In the genomic region with DNA sequence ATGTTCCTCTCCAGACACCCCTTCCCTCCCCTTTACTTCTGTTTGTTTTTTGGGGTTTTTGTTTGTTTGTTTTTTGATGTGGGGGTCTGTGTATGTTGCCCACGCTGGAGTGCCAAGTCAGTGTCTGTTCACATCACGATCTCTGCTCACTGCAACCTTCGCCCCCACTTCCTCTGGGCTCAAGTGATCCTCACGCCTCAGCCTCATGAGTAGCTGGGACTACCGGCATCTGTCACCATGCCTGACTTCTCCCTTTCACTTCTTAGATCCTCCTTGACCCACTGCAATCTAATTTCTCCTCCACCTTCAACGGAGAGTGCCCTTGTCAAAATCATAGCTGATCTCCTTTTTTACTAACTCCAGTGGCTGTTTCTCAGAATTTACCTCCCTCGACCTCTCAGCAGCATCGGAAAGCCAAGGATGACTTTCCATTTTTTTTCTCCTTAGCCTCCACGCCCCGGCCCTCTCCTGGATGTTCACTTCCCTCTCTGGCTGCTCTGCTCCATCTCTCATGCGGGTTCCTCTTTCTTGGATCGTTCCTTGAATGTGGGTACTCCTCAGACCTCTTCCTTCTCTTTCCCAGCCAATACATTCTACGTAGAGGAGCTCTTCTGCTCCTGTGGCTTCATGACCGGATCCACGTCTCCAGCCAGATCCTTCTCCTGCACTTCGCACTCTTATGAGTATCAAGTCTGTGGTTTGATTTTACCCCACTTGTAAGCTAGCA, we compare ENCODE assay signal across 28 cellular contexts.
A peak's percentile ranks its signal among the peaks of the same experiment; 100 is the strongest.
DNase-seq lines count a peak whose midpoint lies in the region; ATAC-seq and TF ChIP-seq lines count a peak whose summit lies in the region.
"Had no signal": no experiment of that assay in that cellular context is flagged by ENCODE, and none has a peak within 500 bp of the region (broad histone marks: within the 10 kb centered on the region; RNA-seq: fewer than 3 reads in every experiment).

No MANE protein-coding gene starts in this region.

- H3K27me3 ChIP-seq in gastroesophageal sphincter: no peaks in the 10 kb centered on the region
- H3K27me3 ChIP-seq: BLaER1, vagina had no signal

- intact Hi-C loops in CD14-positive monocyte (cut with micrococcal nuclease) (loop anchor here (10.0 kb wide), 2 partner anchors 79 to 189 kb away; a partner anchor contains a TSS), mucosa of descending colon (cut with DNase I, micrococcal nuclease) (no loop called here)

- CTCF ChIA-PET in activated CD8-positive, alpha-beta memory T cell treated with anti-CD3 and anti-CD28 coated beads, Interleukin-2, amount 10 ng/mL, durations not matched to agents 7 days and 5 days (lab: Charles Lee): interaction anchor here (2.7 kb wide), 1 partner anchor 11 kb away, joined by 9 read pairs; no protein-coding TSS in a partner anchor

- no peaks in the 10 kb centered on the region for H3K9me3 Mint-ChIP-seq in CD14-positive monocyte
- H3K9me3 Mint-ChIP-seq in activated CD8-positive, alpha-beta memory T cell treated with anti-CD3 and anti-CD28 coated beads, Interleukin-2, amount 10 ng/mL, durations not matched to agents 7 days and 5 days (ENCODE audit: low read depth): no peaks in the 10 kb centered on the region
- H3K9me3 Mint-ChIP-seq: activated CD4-positive, alpha-beta memory T cell treated with anti-CD3 and anti-CD28 coated beads for 36 hours; activated naive CD8-positive, alpha-beta T cell treated with anti-CD3 and anti-CD28 coated beads, Interleukin-2, amount 50 U/mL, for 24 hours; stimulated activated memory B cell treated with anti-CD40 and anti-IgM and Interleukin-4, amounts not matched to agents 10 μg/mL and 1 μg/mL and 100 μg/mL, for 72 hours had no signal

- no peak for TF ChIP-seq POLR2A in gastroesophageal sphincter (IDR thresholded peaks at IDR 0.05)

- H3K4me1 Mint-ChIP-seq in CD14-positive monocyte: peaks cover 73% of the 10 kb centered on the region
- peaks cover 15% of the 10 kb centered on the region for H3K4me1 Mint-ChIP-seq in activated CD8-positive, alpha-beta memory T cell treated with anti-CD3 and anti-CD28 coated beads, Interleukin-2, amount 10 ng/mL, durations not matched to agents 7 days and 5 days

- no peaks in the 10 kb centered on the region for H3K27me3 Mint-ChIP-seq in CD14-positive monocyte (ENCODE audit: low read depth in 3 of 3)
- peaks cover 5% of the 10 kb centered on the region for H3K27me3 Mint-ChIP-seq in activated CD8-positive, alpha-beta memory T cell treated with anti-CD3 and anti-CD28 coated beads, Interleukin-2, amount 10 ng/mL, durations not matched to agents 7 days and 5 days

- no peaks in the 10 kb centered on the region for H3K9me3 ChIP-seq in mucosa of descending colon
- no peaks in the 10 kb centered on the region for H3K9me3 ChIP-seq in gastroesophageal sphincter
- H3K9me3 ChIP-seq: A549, BLaER1, HAP-1, vagina had no signal

- no peak for TF ChIP-seq EP300 in gastroesophageal sphincter (IDR thresholded peaks at IDR 0.05)

- ATAC-seq in mucosa of descending colon: peak; percentile 39
- ATAC-seq in GM18511 (IDR thresholded peaks at IDR 0.05; ENCODE audit: unreplicated experiment): no peak
- ATAC-seq in gastroesophageal sphincter: no peak
- ATAC-seq in activated CD8-positive, alpha-beta memory T cell treated with anti-CD3 and anti-CD28 coated beads, Interleukin-2, amount 10 ng/mL, durations not matched to agents 7 days and 5 days: no peak
- ATAC-seq: activated naive CD8-positive, alpha-beta T cell treated with anti-CD3 and anti-CD28 coated beads, Interleukin-2, amount 50 U/mL, for 24 hours; GM12878; stimulated activated memory B cell treated with anti-CD40 and anti-IgM and Interleukin-4, amounts not matched to agents 10 μg/mL and 1 μg/mL and 100 μg/mL, for 72 hours had no signal

- no peak overlapping the region for H3K27ac ChIP-seq in gastroesophageal sphincter
- H3K27ac ChIP-seq: A549, BLaER1, vagina had no signal

- no peaks in the 10 kb centered on the region for H3K4me1 ChIP-seq in mucosa of descending colon (ENCODE audit: low read depth)
- H3K4me1 ChIP-seq in gastroesophageal sphincter: no peaks in the 10 kb centered on the region
- H3K4me1 ChIP-seq: A549, BLaER1, HAP-1, vagina had no signal

- WGBS in gastroesophageal sphincter (ENCODE audit: low coverage in 1 of 2), 2 donors: 88% methylated on average over 10 to 16 of the region's 16 CpGs

- H3K4me3 Mint-ChIP-seq in CD14-positive monocyte: peak overlapping the region; percentile 87 to 89
- no peak overlapping the region for H3K4me3 Mint-ChIP-seq in activated CD8-positive, alpha-beta memory T cell treated with anti-CD3 and anti-CD28 coated beads, Interleukin-2, amount 10 ng/mL, durations not matched to agents 7 days and 5 days
- H3K4me3 Mint-ChIP-seq: activated CD4-positive, alpha-beta memory T cell treated with anti-CD3 and anti-CD28 coated beads for 36 hours; activated naive CD8-positive, alpha-beta T cell treated with anti-CD3 and anti-CD28 coated beads, Interleukin-2, amount 50 U/mL, for 24 hours; stimulated activated memory B cell treated with anti-CD40 and anti-IgM and Interleukin-4, amounts not matched to agents 10 μg/mL and 1 μg/mL and 100 μg/mL, for 72 hours had no signal

- TF ChIP-seq CTCF in CD14-positive monocyte (IDR thresholded peaks at IDR 0.05): no peak
- no peak for TF ChIP-seq CTCF in mucosa of descending colon (IDR thresholded peaks at IDR 0.05)
- no peak for TF ChIP-seq CTCF in gastroesophageal sphincter (IDR thresholded peaks at IDR 0.05)

- peak overlapping the region; percentile 90 to 97 (median 97) for H3K27ac Mint-ChIP-seq in CD14-positive monocyte
- no peak overlapping the region for H3K27ac Mint-ChIP-seq in activated CD8-positive, alpha-beta memory T cell treated with anti-CD3 and anti-CD28 coated beads, Interleukin-2, amount 10 ng/mL, durations not matched to agents 7 days and 5 days
- H3K27ac Mint-ChIP-seq: activated CD4-positive, alpha-beta memory T cell treated with anti-CD3 and anti-CD28 coated beads for 36 hours; activated naive CD8-positive, alpha-beta T cell treated with anti-CD3 and anti-CD28 coated beads, Interleukin-2, amount 50 U/mL, for 24 hours; stimulated activated memory B cell treated with anti-CD40 and anti-IgM and Interleukin-4, amounts not matched to agents 10 μg/mL and 1 μg/mL and 100 μg/mL, for 72 hours had no signal

- H3K36me3 Mint-ChIP-seq in CD14-positive monocyte: peaks cover 0 to 6% of the 10 kb centered on the region in 2 donors
- H3K36me3 Mint-ChIP-seq in activated CD8-positive, alpha-beta memory T cell treated with anti-CD3 and anti-CD28 coated beads, Interleukin-2, amount 10 ng/mL, durations not matched to agents 7 days and 5 days: no peaks in the 10 kb centered on the region
- H3K36me3 Mint-ChIP-seq: activated CD4-positive, alpha-beta memory T cell treated with anti-CD3 and anti-CD28 coated beads for 36 hours; stimulated activated memory B cell treated with anti-CD40 and anti-IgM and Interleukin-4, amounts not matched to agents 10 μg/mL and 1 μg/mL and 100 μg/mL, for 72 hours had no signal

- H3K36me3 ChIP-seq in mucosa of descending colon (ENCODE audit: low read depth) (no peaks in the 10 kb centered on the region), gastroesophageal sphincter (peaks cover 0 to 9% of the 10 kb centered on the region in 2 donors)
- H3K36me3 ChIP-seq: BLaER1, HAP-1, vagina had no signal

- no peak overlapping the region for H3K4me3 ChIP-seq in mucosa of descending colon
- H3K4me3 ChIP-seq in gastroesophageal sphincter: no peak overlapping the region
- H3K4me3 ChIP-seq: A549, BLaER1, GM12878, HAP-1, vagina had no signal

- peak; percentile 68 for DNase-seq in CD14-positive monocyte (ENCODE audit: low spot score)
- DNase-seq in MV-4-11 (lab: John Stamatoyannopoulos, UW): peak; percentile 82
- peak; percentile 35 for DNase-seq in UCSD-AML1 (lab: John Stamatoyannopoulos, UW; ENCODE audit: unreplicated experiment)
- no peak for DNase-seq in mucosa of descending colon
- no peak for DNase-seq in NCI-H1417 treated with DMSO at 0.1 percent for 48 hours (lab: John Stamatoyannopoulos, UW)
- no peak for DNase-seq in activated CD8-positive, alpha-beta memory T cell treated with anti-CD3 and anti-CD28 coated beads, Interleukin-2, amount 10 ng/mL, durations not matched to agents 7 days and 5 days
- DNase-seq: activated CD4-positive, alpha-beta memory T cell treated with anti-CD3 and anti-CD28 coated beads for 36 hours; activated CD4-positive, CD25-positive, alpha-beta regulatory T cell; activated effector memory CD4-positive, alpha-beta T cell treated with Interleukin-2 at 50 U/mL for 16 hours; activated naive CD8-positive, alpha-beta T cell treated with anti-CD3 and anti-CD28 coated beads, Interleukin-2, amount 50 U/mL, for 24 hours; activated T-cell treated with anti-CD3 and anti-CD28 coated beads for 4 hours; Calu3; kidney glomerular epithelial cell; mammary epithelial cell; NCI-H1436; NCI-H524 treated with DMSO at 0.1 percent for 48 hours; NK-92 treated with Interleukin-12 subunit alpha and Interleukin-12 subunit beta, amount 100 ng/mL, for 24 hours; RPMI8226; stimulated activated CD4-positive, alpha-beta T cell treated with anti-CD3 and anti-CD28 coated beads, Interleukin-4, amount 100 ng/mL, for 1 hour; T-helper 9 cell had no signal

Comparison
In these comparisons a context has a peak if more than half of its experiments do, and no peak if none do; other contexts are left out.
1. DNase-seq: peak in CD14-positive monocyte (single experiment), MV-4-11 (single experiment) and UCSD-AML1 (single experiment); none in mucosa of descending colon (0 of 3), NCI-H1417 treated with DMSO at 0.1 percent for 48 hours (single experiment) and activated CD8-positive, alpha-beta memory T cell treated with anti-CD3 and anti-CD28 coated beads, Interleukin-2, amount 10 ng/mL, durations not matched to agents 7 days and 5 days (single experiment).
2. intact Hi-C loops: an anchor here in CD14-positive monocyte (10.0 kb wide); none called in mucosa of descending colon.